ENCODE assay signal across 24 cellular contexts in genomic region chr1:219882116-219882515, GRCh38. TPM values are rescaled to one million over a fixed set of nuclear protein-coding genes. Genes with fewer than 3 reads are reported as not detected.
A peak's percentile ranks its signal among the peaks of the same experiment; 100 is the strongest.
DNase-seq lines count a peak whose midpoint lies in the region; ATAC-seq, FAIRE-seq and TF ChIP-seq lines count a peak whose summit lies in the region.
"Had no signal": no experiment of that assay in that cellular context is flagged by ENCODE, and none has a peak within 500 bp of the region (broad histone marks: within the 10 kb centered on the region; RNA-seq: fewer than 3 reads in every experiment).

No MANE protein-coding gene starts in this region.

- FAIRE-seq in D721Med (lab: Jason Lieb, UNC): peak; percentile 83
- FAIRE-seq: GM12891 had no signal

- TF ChIP-seq CTCF in D721Med (IDR thresholded peaks at IDR 0.05; ENCODE audit: insufficient read depth, missing control alignments): no peak

- DNase-seq in D721Med (ENCODE audit: insufficient read length, low spot score) (no peak), cerebellar cortex (ENCODE audit: low spot score) (peak; percentile 16), left lobe of liver (ENCODE audit: low spot score) (no peak), pons (ENCODE audit: low spot score) (peak; percentile 34), SIG-M5 treated with dmso at 0.1 percent for 504 hours (lab: John Stamatoyannopoulos, UW; ENCODE audit: unreplicated experiment) (no peak), COLO668 (lab: John Stamatoyannopoulos, UW; ENCODE audit: unreplicated experiment) (no peak), NCI-H345 treated with DMSO at 0.1 percent for 48 hours (lab: John Stamatoyannopoulos, UW; ENCODE audit: unreplicated experiment) (no peak), SHP77 (lab: John Stamatoyannopoulos, UW) (no peak)
- DNase-seq: DMS 273 treated with DMSO at 0.1 percent for 48 hours; DMS79 treated with DMSO at 0.1 percent for 48 hours; KG1; NCI-H1092; NCI-H1436; NCI-H187 treated with DMSO at 0.1 percent for 48 hours; NCI-H2107; NCI-H2227 treated with DMSO at 0.1 percent for 48 hours; NCI-H524; NCI-H774; NK-92 treated with Interleukin-12 subunit alpha and Interleukin-12 subunit beta, amount 100 ng/mL, for 24 hours; SIG-M5 had no signal

- ATAC-seq in left lobe of liver: peak; percentile 10
- ATAC-seq: GM23338 had no signal

RNA-seq across cellular contexts. Expression of gene SLC30A10, which starts 46.2 kb away (rescaled TPM):
- total RNA-seq in left lobe of liver: 59.4 TPM
- total RNA-seq: B cell, HT-29 had no signal

Comparison
In these comparisons a context has a peak if more than half of its experiments do, and no peak if none do; other contexts are left out.
1. DNase-seq: peak in cerebellar cortex (single experiment) and pons (single experiment); none in D721Med (single experiment), left lobe of liver (single experiment), SIG-M5 treated with dmso at 0.1 percent for 504 hours (single experiment), COLO668 (single experiment), NCI-H345 treated with DMSO at 0.1 percent for 48 hours (single experiment) and SHP77 (0 of 2).